Comparison of ENCODE assay signal across 1 cellular context in the genomic region with DNA sequence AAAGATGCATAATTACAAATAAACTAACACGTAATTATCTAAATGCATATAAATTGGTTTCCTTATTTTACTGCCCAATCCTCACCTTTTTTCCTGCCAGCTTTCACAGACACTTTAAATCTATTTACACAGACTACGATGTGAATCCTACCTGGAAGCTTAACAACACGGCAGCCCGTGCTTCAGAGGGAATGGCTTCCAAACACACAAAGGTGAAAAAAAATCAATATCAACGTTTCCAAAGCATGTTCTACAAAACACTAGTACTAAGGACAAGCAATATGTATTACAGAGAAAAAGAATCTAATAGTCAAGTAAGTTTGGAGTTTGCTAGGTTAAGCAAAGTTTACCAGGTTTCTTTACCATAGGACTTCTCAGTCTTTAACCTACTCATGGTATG.
TF ChIP-seq lines count a peak whose summit lies in the region.

No MANE protein-coding gene starts in this region.

TF ChIP-seq in IMR-90, 13 proteins besides CTCF, POLR2A, EP300 and RAD21:
- no peak for TF ChIP-seq RFX5 (IDR thresholded peaks at IDR 0.05; ENCODE audit: low read depth, low read length)
- no peak for TF ChIP-seq SMC3 (IDR thresholded peaks at IDR 0.05; ENCODE audit: low read depth, low read length)
- no peak for TF ChIP-seq MXI1 (IDR thresholded peaks at IDR 0.05; ENCODE audit: borderline replicate concordance, low read depth, low read length)
- TF ChIP-seq FOS (IDR thresholded peaks at IDR 0.05; ENCODE audit: low read depth, low read length): no peak
- no peak for TF ChIP-seq MAFK (IDR thresholded peaks at IDR 0.05; ENCODE audit: low read depth, low read length)
- TF ChIP-seq MAZ (IDR thresholded peaks at IDR 0.05; ENCODE audit: borderline replicate concordance, low read depth, low read length): no peak
- TF ChIP-seq CEBPB (IDR thresholded peaks at IDR 0.05; ENCODE audit: low read depth, low read length): no peak
- no peak for TF ChIP-seq BHLHE40 (IDR thresholded peaks at IDR 0.05; ENCODE audit: low read depth, low read length)
- TF ChIP-seq RCOR1 (IDR thresholded peaks at IDR 0.05; ENCODE audit: insufficient replicate concordance, low read length): no peak
- no peak for TF ChIP-seq USF2 (IDR thresholded peaks at IDR 0.05; ENCODE audit: low read depth, low read length)
- no peak for TF ChIP-seq NFE2L2 (IDR thresholded peaks at IDR 0.05; ENCODE audit: low read depth, low read length)
- no peak for TF ChIP-seq CHD1 (IDR thresholded peaks at IDR 0.05; ENCODE audit: low read depth, low read length)
- TF ChIP-seq, protein P1, sequence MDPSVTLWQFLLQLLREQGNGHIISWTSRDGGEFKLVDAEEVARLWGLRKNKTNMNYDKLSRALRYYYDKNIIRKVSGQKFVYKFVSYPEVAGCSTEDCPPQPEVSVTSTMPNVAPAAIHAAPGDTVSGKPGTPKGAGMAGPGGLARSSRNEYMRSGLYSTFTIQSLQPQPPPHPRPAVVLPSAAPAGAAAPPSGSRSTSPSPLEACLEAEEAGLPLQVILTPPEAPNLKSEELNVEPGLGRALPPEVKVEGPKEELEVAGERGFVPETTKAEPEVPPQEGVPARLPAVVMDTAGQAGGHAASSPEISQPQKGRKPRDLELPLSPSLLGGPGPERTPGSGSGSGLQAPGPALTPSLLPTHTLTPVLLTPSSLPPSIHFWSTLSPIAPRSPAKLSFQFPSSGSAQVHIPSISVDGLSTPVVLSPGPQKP (IDR thresholded peaks at IDR 0.05; ENCODE audit: borderline replicate concordance, low read depth, low read length): no peak
TF ChIP-seq in IMR-90: peak in this region for 0.
